In genomic region chr1:218529691-218530310, GRCh38 we compare ENCODE assay signal across 24 cellular contexts.
A peak's percentile ranks its signal among the peaks of the same experiment; 100 is the strongest.
DNase-seq lines count a peak whose midpoint lies in the region; ATAC-seq and TF ChIP-seq lines count a peak whose summit lies in the region.
"Had no signal": no experiment of that assay in that cellular context is flagged by ENCODE, and none has a peak within 500 bp of the region (broad histone marks: within the 10 kb centered on the region; RNA-seq: fewer than 3 reads in every experiment).

No MANE protein-coding gene starts in this region.

- peaks cover 2% of the 10 kb centered on the region for H3K9me3 Mint-ChIP-seq in activated T-helper 17 cell treated with anti-CD3 and anti-CD28 coated beads, Interleukin-2, amount 50 U/mL, for 72 hours
- no peaks in the 10 kb centered on the region for H3K9me3 Mint-ChIP-seq in activated naive CD4-positive, alpha-beta T cell treated with anti-CD3 and anti-CD28 coated beads, Interleukin-2, amount 10 ng/mL, durations not matched to agents 7 days and 5 days
- H3K9me3 Mint-ChIP-seq: activated T-helper 2 cell treated with anti-CD3 and anti-CD28 coated beads, Interferon-gamma antibody, Interleukin-2, Interleukin-4, amounts not matched to agents 10 μg/mL and 5 μg/mL and 100 μg/mL, durations not matched to agents 14 hours and 24 hours and 36 hours had no signal

- H3K9ac ChIP-seq in PC-3 (ENCODE audit: low read length): no peak overlapping the region

- no peaks in the 10 kb centered on the region for H3K4me1 Mint-ChIP-seq in activated T-helper 17 cell treated with anti-CD3 and anti-CD28 coated beads, Interleukin-2, amount 50 U/mL, for 72 hours
- H3K4me1 Mint-ChIP-seq in activated naive CD4-positive, alpha-beta T cell treated with anti-CD3 and anti-CD28 coated beads, Interleukin-2, amount 10 ng/mL, durations not matched to agents 7 days and 5 days: no peaks in the 10 kb centered on the region
- H3K4me1 Mint-ChIP-seq: CD4-positive, alpha-beta memory T cell; natural killer cell had no signal

- no peak overlapping the region for H3K4me3 Mint-ChIP-seq in activated T-helper 17 cell treated with anti-CD3 and anti-CD28 coated beads, Interleukin-2, amount 50 U/mL, for 72 hours
- H3K4me3 Mint-ChIP-seq in activated naive CD4-positive, alpha-beta T cell treated with anti-CD3 and anti-CD28 coated beads, Interleukin-2, amount 10 ng/mL, durations not matched to agents 7 days and 5 days: no peak overlapping the region
- H3K4me3 Mint-ChIP-seq: CD4-positive, alpha-beta memory T cell; natural killer cell had no signal

- H3F3A ChIP-seq in PC-3 (ENCODE audit: low read length, unreplicated experiment): no peaks in the 10 kb centered on the region

- no peaks in the 10 kb centered on the region for H3K9me3 ChIP-seq in HEK293 (ENCODE audit: control insufficient read depth, insufficient read depth, low read depth, low read length)
- H3K9me3 ChIP-seq in PC-3 (ENCODE audit: low read length): no peaks in the 10 kb centered on the region
- H3K9me3 ChIP-seq: prostate gland had no signal

- H4K20me1 ChIP-seq in PC-3 (ENCODE audit: low read length): no peaks in the 10 kb centered on the region

- H3K9me2 ChIP-seq in PC-3 (replicated peaks; ENCODE audit: low read length): no peaks in the 10 kb centered on the region

- POLR2A ChIA-PET in HEK293 (lab: Yijun Ruan, JAX) (no interaction called here), PC-3 (lab: Charles Lee; ENCODE audit: unreplicated experiment) (interaction anchor here (0.5 kb wide), 1 partner anchor 1131 kb away, joined by 3 read pairs; no protein-coding TSS in a partner anchor)

- no peaks in the 10 kb centered on the region for H3K36me3 Mint-ChIP-seq in activated T-helper 17 cell treated with anti-CD3 and anti-CD28 coated beads, Interleukin-2, amount 50 U/mL, for 72 hours (ENCODE audit: low read depth)
- no peaks in the 10 kb centered on the region for H3K36me3 Mint-ChIP-seq in activated naive CD4-positive, alpha-beta T cell treated with anti-CD3 and anti-CD28 coated beads, Interleukin-2, amount 10 ng/mL, durations not matched to agents 7 days and 5 days
- H3K36me3 Mint-ChIP-seq: CD4-positive, alpha-beta memory T cell; natural killer cell had no signal

- no peaks in the 10 kb centered on the region for H3K27me3 ChIP-seq in PC-3 (ENCODE audit: low read length)

- H3K4me3 ChIP-seq in HEK293 (ENCODE audit: low read depth, low read length) (no peak overlapping the region), PC-3 (ENCODE audit: low read length) (no peak overlapping the region), fibroblast of villous mesenchyme (ENCODE audit: low read depth, low read length) (no peak overlapping the region), retinal pigment epithelial cell (ENCODE audit: low read length) (no peak overlapping the region)
- H3K4me3 ChIP-seq: prostate gland had no signal

- no peak overlapping the region for H3K27ac ChIP-seq in HEK293 (ENCODE audit: extremely low read depth, low read depth, low read length)
- no peak overlapping the region for H3K27ac ChIP-seq in PC-3 (ENCODE audit: low read length)
- H3K27ac ChIP-seq: prostate gland had no signal

- TF ChIP-seq CTCF in HEK293 (tag by site-specific recombination; IDR thresholded peaks at IDR 0.05) (no peak), PC-3 (conservative IDR thresholded peaks at IDR 0.05; ENCODE audit: low read depth, low read length) (no peak), fibroblast of villous mesenchyme (IDR thresholded peaks at IDR 0.05; ENCODE audit: insufficient read depth, low read depth, low read length) (no peak), retinal pigment epithelial cell (conservative IDR thresholded peaks at IDR 0.05; ENCODE audit: low read depth, low read length) (no peak)

- no peak overlapping the region for H3K4me2 ChIP-seq in PC-3 (ENCODE audit: low read length)

- peaks cover 5% of the 10 kb centered on the region; the same call in 1 of the 2 replicates for H3K4me1 ChIP-seq in HEK293 (ENCODE audit: control insufficient read depth, insufficient read depth, low read length)
- no peaks in the 10 kb centered on the region for H3K4me1 ChIP-seq in PC-3 (ENCODE audit: insufficient read depth, low read length)
- H3K4me1 ChIP-seq: prostate gland had no signal

- H3K36me3 ChIP-seq in HEK293 (ENCODE audit: control insufficient read depth in 2 of 2, insufficient read depth in 1 of 2, low read length in 2 of 2) (no peaks in the 10 kb centered on the region), PC-3 (ENCODE audit: low read depth, low read length) (no peaks in the 10 kb centered on the region)
- H3K36me3 ChIP-seq: prostate gland had no signal

- H2AFZ ChIP-seq in PC-3 (ENCODE audit: low read length): no peak overlapping the region; the same call in 1 of the 2 replicates

- DNase-seq in PC-3 (peak; percentile 41), fibroblast of villous mesenchyme (ENCODE audit: low read depth) (peak; percentile 72), retinal pigment epithelial cell (ENCODE audit: low read depth) (peak; percentile 68), AG08396 (ENCODE audit: low spot score) (no peak), left cardiac atrium (no peak)
- no peak for DNase-seq in activated naive CD4-positive, alpha-beta T cell treated with anti-CD3 and anti-CD28 coated beads, Interleukin-2, amount 10 ng/mL, durations not matched to agents 7 days and 5 days
- DNase-seq: activated CD4-positive, alpha-beta T cell treated with anti-CD3 and anti-CD28 coated beads for 4 hours; amygdala; CD4-positive, alpha-beta memory T cell; DMS53; hypothalamus; KG1; kidney; mesenchymal stem cell; natural killer cell; NCI-H1092; NCI-H2029 treated with DMSO at 0.1 percent for 48 hours; NCI-H510A; stimulated activated CD4-positive, alpha-beta T cell treated with anti-CD3 and anti-CD28 coated beads, Interleukin-4, amount 100 ng/mL, for 4 hours; substantia nigra had no signal

- no peak overlapping the region for H3K27ac Mint-ChIP-seq in activated T-helper 17 cell treated with anti-CD3 and anti-CD28 coated beads, Interleukin-2, amount 50 U/mL, for 72 hours
- no peak overlapping the region for H3K27ac Mint-ChIP-seq in activated naive CD4-positive, alpha-beta T cell treated with anti-CD3 and anti-CD28 coated beads, Interleukin-2, amount 10 ng/mL, durations not matched to agents 7 days and 5 days
- H3K27ac Mint-ChIP-seq: activated T-helper 2 cell treated with anti-CD3 and anti-CD28 coated beads, Interferon-gamma antibody, Interleukin-2, Interleukin-4, amounts not matched to agents 10 μg/mL and 5 μg/mL and 100 μg/mL, durations not matched to agents 14 hours and 24 hours and 36 hours; CD4-positive, alpha-beta memory T cell; natural killer cell had no signal

- no TSS peak for BruUV-seq in PC-3 (replicated peaks; lab: Mats Ljungman, UMichigan)

- H3K79me2 ChIP-seq in PC-3 (ENCODE audit: low read length): no peaks in the 10 kb centered on the region

- intact Hi-C loops in PC-3 (cut with micrococcal nuclease) (no loop called here), left cardiac atrium (cut with DNase I) (loop anchor here in 1 of 2 donors (10.0 kb wide), 1 partner anchor 185 kb away; the partner anchor contains the start of gene TGFB2)

- peaks cover 15% of the 10 kb centered on the region for H3K27me3 Mint-ChIP-seq in activated T-helper 17 cell treated with anti-CD3 and anti-CD28 coated beads, Interleukin-2, amount 50 U/mL, for 72 hours
- H3K27me3 Mint-ChIP-seq in activated naive CD4-positive, alpha-beta T cell treated with anti-CD3 and anti-CD28 coated beads, Interleukin-2, amount 10 ng/mL, durations not matched to agents 7 days and 5 days: peaks cover 2% of the 10 kb centered on the region

- CTCF ChIA-PET in HEK293 (lab: Yijun Ruan, JAX) (interaction anchor here (0.6 to 0.9 kb wide), 4 partner anchors 9 to 52 kb away, joined by 3 to 5 read pairs (median 4); no protein-coding TSS in a partner anchor), PC-3 (lab: Charles Lee) (interaction anchor here (0.5 to 1.1 kb wide), 2 partner anchors 172 to 537 kb away, joined by 3 read pairs; no protein-coding TSS in a partner anchor)
- CTCF ChIA-PET in activated naive CD4-positive, alpha-beta T cell treated with anti-CD3 and anti-CD28 coated beads, Interleukin-2, amount 10 ng/mL, durations not matched to agents 7 days and 5 days (lab: Charles Lee): interaction anchor here (1.1 kb wide), 1 partner anchor 200 kb away, joined by 3 read pairs; no protein-coding TSS in a partner anchor

- ATAC-seq in PC-3: no peak; the same call in 1 of the 2 replicates
- ATAC-seq in activated T-helper 17 cell treated with anti-CD3 and anti-CD28 coated beads, Interleukin-2, amount 50 U/mL, for 72 hours (replicated peaks): no peak
- no peak for ATAC-seq in left cardiac atrium
- ATAC-seq: natural killer cell had no signal

TF ChIP-seq in HEK293, 187 proteins besides CTCF, POLR2A, EP300 and RAD21:
- no peak for TF ChIP-seq SP3 (tag by site-specific recombination; IDR thresholded peaks at IDR 0.05)
- TF ChIP-seq ZBTB44 (tag by site-specific recombination; IDR thresholded peaks at IDR 0.05): 0 out of 2 replicates have a peak, but pooled peaks have one; percentile 54
- no peak for TF ChIP-seq ZNF529 (tag by site-specific recombination; IDR thresholded peaks at IDR 0.05; ENCODE audit: insufficient replicate concordance)
- TF ChIP-seq ZBTB17 (tag by site-specific recombination; IDR thresholded peaks at IDR 0.05): no peak

Comparison
In these comparisons a context has a peak if more than half of its experiments do, and no peak if none do; other contexts are left out.
1. DNase-seq: peak in PC-3 (single experiment), fibroblast of villous mesenchyme (single experiment) and retinal pigment epithelial cell (single experiment); none in activated naive CD4-positive, alpha-beta T cell treated with anti-CD3 and anti-CD28 coated beads, Interleukin-2, amount 10 ng/mL, durations not matched to agents 7 days and 5 days (single experiment), AG08396 (single experiment) and left cardiac atrium (single experiment).